28 cellular contexts compared by ENCODE assay signal in genomic region chr13:44058067-44058466, GRCh38.
"Had no signal": no experiment of that assay in that cellular context is flagged by ENCODE, and none has a peak within 500 bp of the region (broad histone marks: within the 10 kb centered on the region; RNA-seq: fewer than 3 reads in every experiment).

No MANE protein-coding gene starts in this region.

- H3K36me3 ChIP-seq: adrenal gland, cardiac muscle cell had no signal

- H3K4me3 ChIP-seq: adrenal gland, cardiac muscle cell, PC-9 had no signal

- H3K4me1 ChIP-seq: adrenal gland had no signal

- H3K9me3 ChIP-seq: adrenal gland had no signal

- H3K36me3 Mint-ChIP-seq: activated naive CD4-positive, alpha-beta T cell treated with anti-CD3 and anti-CD28 coated beads, Interleukin-2, amount 50 U/mL, for 72 hours had no signal

- H3K27ac ChIP-seq: adrenal gland, cardiac muscle cell, KMS-11, PC-9, RWPE1 had no signal

- FAIRE-seq: RCC 7860 had no signal

- DNase-seq: activated CD4-positive, alpha-beta T cell treated with anti-CD3 and anti-CD28 coated beads for 36 hours; activated CD4-positive, alpha-beta T cell treated with anti-CD3 and anti-CD28 coated beads, Interleukin-2, amount 10 ng/mL, durations not matched to agents 7 days and 5 days; activated CD4-positive, alpha-beta T cell treated with anti-CD3 and anti-CD28 coated beads, Interleukin-2, amount 50 U/mL, for 48 hours; activated CD8-positive, alpha-beta T cell treated with anti-CD3 and anti-CD28 coated beads, Interleukin-2, amount 10 ng/mL, durations not matched to agents 7 days and 5 days; activated gamma-delta T cell treated with Interleukin-2 at 50 U/mL for 16 hours; activated naive CD4-positive, alpha-beta T cell treated with anti-CD3 and anti-CD28 coated beads for 36 hours; activated T-cell treated with anti-CD3 and anti-CD28 coated beads, Interleukin-2, amount 50 U/mL, for 24 hours; adrenal gland; MM.1S; MV-4-11; NCI-H1092; NCI-H146; NCI-H187; NCI-H2081; NCI-H345; NCI-H524 treated with DMSO at 0.1 percent for 48 hours; NCI-H748 treated with DMSO at 0.1 percent for 48 hours; NK-92 treated with Interleukin-12 subunit alpha and Interleukin-12 subunit beta, amount 100 ng/mL, for 24 hours; PC-9; Right ventricle myocardium superior; T1000 had no signal

- H3K9ac ChIP-seq: KMS-11 had no signal

- ATAC-seq: activated CD4-positive, alpha-beta T cell treated with anti-CD3 and anti-CD28 coated beads for 36 hours; activated CD8-positive, alpha-beta T cell treated with anti-CD3 and anti-CD28 coated beads, Interleukin-2, amount 10 ng/mL, durations not matched to agents 7 days and 5 days; activated naive CD4-positive, alpha-beta T cell treated with anti-CD3 and anti-CD28 coated beads, Interleukin-2, amount 50 U/mL, for 72 hours had no signal

- H3K4me2 ChIP-seq: KMS-11, PC-9 had no signal

- H3K4me1 Mint-ChIP-seq: central memory CD8-positive, alpha-beta T cell had no signal

- H3K9me3 Mint-ChIP-seq: activated CD4-positive, alpha-beta T cell treated with anti-CD3 and anti-CD28 coated beads, Interleukin-2, amount 10 ng/mL, durations not matched to agents 7 days and 5 days; activated naive CD4-positive, alpha-beta T cell treated with anti-CD3 and anti-CD28 coated beads for 36 hours; activated naive CD4-positive, alpha-beta T cell treated with anti-CD3 and anti-CD28 coated beads, Interleukin-2, amount 50 U/mL, for 72 hours; activated T-cell treated with anti-CD3 and anti-CD28 coated beads, Interleukin-2, amount 50 U/mL, for 24 hours; activated T-helper 1 cell treated with anti-CD3 and anti-CD28 coated beads, Interleukin-12 subunit alpha, Interleukin-12 subunit beta, Interleukin-2, Interleukin-4 antibody, amounts not matched to agents 30 ng/mL and 10 ng/mL and 1 ng/mL, durations not matched to agents 14 hours and 24 hours and 36 hours; central memory CD8-positive, alpha-beta T cell had no signal

- H3K27ac Mint-ChIP-seq: activated CD4-positive, alpha-beta T cell treated with anti-CD3 and anti-CD28 coated beads for 36 hours; activated CD4-positive, alpha-beta T cell treated with anti-CD3 and anti-CD28 coated beads, Interleukin-2, amount 10 ng/mL, durations not matched to agents 7 days and 5 days; activated CD8-positive, alpha-beta T cell treated with anti-CD3 and anti-CD28 coated beads, Interleukin-2, amount 10 ng/mL, durations not matched to agents 7 days and 5 days; activated naive CD4-positive, alpha-beta T cell treated with anti-CD3 and anti-CD28 coated beads for 36 hours; activated naive CD4-positive, alpha-beta T cell treated with anti-CD3 and anti-CD28 coated beads, Interleukin-2, amount 50 U/mL, for 72 hours; activated T-cell treated with anti-CD3 and anti-CD28 coated beads, Interleukin-2, amount 50 U/mL, for 24 hours; activated T-helper 1 cell treated with anti-CD3 and anti-CD28 coated beads, Interleukin-12 subunit alpha, Interleukin-12 subunit beta, Interleukin-2, Interleukin-4 antibody, amounts not matched to agents 30 ng/mL and 10 ng/mL and 1 ng/mL, durations not matched to agents 14 hours and 24 hours and 36 hours had no signal

- H3K4me3 Mint-ChIP-seq: activated CD4-positive, alpha-beta T cell treated with anti-CD3 and anti-CD28 coated beads for 36 hours; activated CD4-positive, alpha-beta T cell treated with anti-CD3 and anti-CD28 coated beads, Interleukin-2, amount 10 ng/mL, durations not matched to agents 7 days and 5 days; activated CD8-positive, alpha-beta T cell treated with anti-CD3 and anti-CD28 coated beads, Interleukin-2, amount 10 ng/mL, durations not matched to agents 7 days and 5 days; activated naive CD4-positive, alpha-beta T cell treated with anti-CD3 and anti-CD28 coated beads for 36 hours; activated T-cell treated with anti-CD3 and anti-CD28 coated beads, Interleukin-2, amount 50 U/mL, for 24 hours; activated T-helper 1 cell treated with anti-CD3 and anti-CD28 coated beads, Interleukin-12 subunit alpha, Interleukin-12 subunit beta, Interleukin-2, Interleukin-4 antibody, amounts not matched to agents 30 ng/mL and 10 ng/mL and 1 ng/mL, durations not matched to agents 14 hours and 24 hours and 36 hours; central memory CD8-positive, alpha-beta T cell had no signal
